9 cellular contexts compared by ENCODE assay signal in the genomic region with DNA sequence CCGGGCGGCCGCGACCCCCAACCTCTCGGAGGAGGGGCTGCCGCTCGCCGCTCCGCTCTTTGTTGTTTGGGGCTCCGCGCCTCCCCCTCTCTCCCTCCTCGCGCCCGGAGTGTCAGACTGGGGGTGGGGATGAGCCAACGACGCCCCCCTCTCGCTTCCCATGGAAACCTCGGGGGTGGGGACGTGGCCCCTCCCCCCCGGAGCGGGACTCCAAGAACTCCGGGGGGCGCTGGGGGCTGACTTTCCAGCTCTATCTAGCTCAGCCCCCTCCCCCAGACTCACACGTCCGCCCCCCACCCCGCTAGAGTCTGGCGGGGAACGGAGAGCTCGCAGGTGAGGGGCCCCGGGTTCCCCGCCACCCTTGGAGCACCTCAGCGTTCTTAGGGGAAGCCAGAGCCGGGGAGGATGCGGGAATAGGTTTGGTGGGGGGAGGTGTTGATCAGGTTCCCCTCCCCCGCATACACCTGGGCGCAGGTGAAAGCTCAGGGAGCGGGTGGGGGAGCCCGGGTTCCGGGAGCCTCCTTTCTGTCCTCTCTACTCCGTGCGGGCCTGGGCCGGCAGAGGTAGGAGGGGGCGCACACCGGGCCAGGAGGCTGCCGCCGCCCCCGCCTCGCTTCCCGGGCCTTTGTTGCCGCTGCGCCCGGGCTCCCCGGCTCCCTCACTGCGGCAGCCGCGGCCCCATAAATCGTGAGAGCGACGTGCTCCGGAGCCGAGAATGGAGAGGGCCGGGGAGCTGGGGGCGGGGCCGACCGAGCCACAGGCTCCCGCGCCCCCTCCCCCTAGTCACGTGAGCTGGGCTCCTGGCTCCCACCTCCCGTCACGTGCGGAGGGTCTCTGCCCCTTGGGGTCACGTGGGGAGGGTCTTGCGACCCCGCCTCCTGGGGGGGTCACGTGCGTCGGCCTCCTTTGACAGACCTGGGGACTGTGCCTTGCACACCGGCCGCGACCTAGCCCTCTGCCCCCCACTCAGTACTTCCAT. TPM values are rescaled to one million over a fixed set of nuclear protein-coding genes. Genes with fewer than 3 reads are reported as not detected.
DNase-seq lines count a peak whose midpoint lies in the region; ATAC-seq, FAIRE-seq and TF ChIP-seq lines count a peak whose summit lies in the region.
"Had no signal": no experiment of that assay in that cellular context is flagged by ENCODE, and none has a peak within 500 bp of the region (broad histone marks: within the 10 kb centered on the region; RNA-seq: fewer than 3 reads in every experiment).

No MANE protein-coding gene starts in this region.

- CTCF ChIA-PET in A549 (lab: Yijun Ruan, JAX) = interaction anchor here (0.6 to 17.9 kb wide), 7 partner anchors 10 to 521 kb away, joined by 3 to 319 read pairs (median 4); partner anchors contain the start of genes ADAM15, EFNA4 and KRTCAP2
- CTCF ChIA-PET in HEK293 (lab: Yijun Ruan, JAX) = interaction anchor here (0.6 to 2.2 kb wide), 13 partner anchors 9 to 603 kb away, joined by 3 to 13 read pairs (median 4); partner anchors contain the start of gene ADAM15

- POLR2A ChIA-PET in A549 (lab: Yijun Ruan, JAX) (interaction anchor here (0.5 to 1.0 kb wide), 2 partner anchors 93 to 107 kb away, joined by 3 to 4 read pairs; partner anchors contain the start of gene KRTCAP2), HEK293 (lab: Yijun Ruan, JAX) (interaction anchor here (0.9 to 2.1 kb wide), 5 partner anchors 10 to 48 kb away, joined by 3 to 6 read pairs (median 5); partner anchors contain the start of genes ADAM15 and EFNA4)

- WGBS in A549 (ENCODE audit: missing lambda C conversion rate) = 12% methylated on average over 15 of the region's 80 CpGs

- H3K9me3 ChIP-seq in A549 (no peaks in the 10 kb centered on the region), HEK293 (ENCODE audit: control insufficient read depth, insufficient read depth, low read depth, low read length) (no peaks in the 10 kb centered on the region), Peyer's patch (no peaks in the 10 kb centered on the region), endocrine pancreas (ENCODE audit: control insufficient read depth, low read length) (no peaks in the 10 kb centered on the region), gastrocnemius medialis (no peaks in the 10 kb centered on the region)

- in situ Hi-C loops in gastrocnemius medialis (cut with MboI; ENCODE audit: low sequenced_read_pairs in 4 of 4) = no loop called here

- H3K9ac ChIP-seq in endocrine pancreas (ENCODE audit: control insufficient read depth, insufficient read depth, low read length) = no peak overlapping the region

- DNase-seq in A549 (ENCODE audit: low read depth in 1 of 2, low spot score in 1 of 2) (no peak), Peyer's patch (peak in 2 of 3 donors; percentile 31 to 57), gastrocnemius medialis (no peak), activated gamma-delta T cell (lab: John Stamatoyannopoulos, UW) (no peak)

- H3K4me3 ChIP-seq in A549 (peak overlapping the region; percentile 55), HEK293 (ENCODE audit: low read depth, low read length) (peak overlapping the region; percentile 44), Peyer's patch (peak overlapping the region in 3 of 4 donors; percentile 48 to 64 (median 54)), endocrine pancreas (ENCODE audit: control insufficient read depth, insufficient read depth, low read length) (peak overlapping the region; percentile 14), gastrocnemius medialis (peak overlapping the region in 3 of 4 donors; percentile 34 to 68 (median 46))

- ATAC-seq in A549 = no peak
- no peak for ATAC-seq in gastrocnemius medialis
- no peak for ATAC-seq in HG03354 (IDR thresholded peaks at IDR 0.05; ENCODE audit: poor library complexity, severe bottlenecking, unreplicated experiment)
- ATAC-seq in GM21529 (IDR thresholded peaks at IDR 0.05; ENCODE audit: unreplicated experiment) = no peak

- intact Hi-C loops in gastrocnemius medialis (cut with DNase I; ENCODE audit: low total_unique reads) = no loop called here

- H3K27ac ChIP-seq in A549 (peak overlapping the region in 1 of 2 experiments; percentile 43; a peak in 3 of 6 replicates), HEK293 (ENCODE audit: extremely low read depth, low read depth, low read length) (peak overlapping the region; percentile 43; the same call in 1 of the 2 replicates), Peyer's patch (no peak overlapping the region), gastrocnemius medialis (no peak overlapping the region)

- TF ChIP-seq POLR2A in A549 (IDR thresholded peaks at IDR 0.05; ENCODE audit: low read length) (no peak), Peyer's patch (IDR thresholded peaks at IDR 0.05) (no peak), gastrocnemius medialis (IDR thresholded peaks at IDR 0.05) (no peak)

- TF ChIP-seq RAD21 in A549 (conservative IDR thresholded peaks at IDR 0.05 in 1 of 2, IDR thresholded peaks at IDR 0.05 in 1 of 2) = no peak

- TF ChIP-seq EP300 in A549 (IDR thresholded peaks at IDR 0.05) = no peak

- FAIRE-seq in A549 (lab: Jason Lieb, UNC) = no peak

- H3K4me1 ChIP-seq in A549 (peaks cover 52% of the 10 kb centered on the region), HEK293 (ENCODE audit: control insufficient read depth, insufficient read depth, low read length) (peaks cover 7% of the 10 kb centered on the region; the same call in 1 of the 2 replicates), Peyer's patch (peaks cover 23 to 67% (median 44%) of the 10 kb centered on the region in 4 donors), endocrine pancreas (ENCODE audit: control insufficient read depth, insufficient read depth, low read length) (no peaks in the 10 kb centered on the region), gastrocnemius medialis (peaks cover 43 to 47% of the 10 kb centered on the region in 2 donors)

- H3K36me3 ChIP-seq in HEK293 (ENCODE audit: control insufficient read depth in 2 of 2, insufficient read depth in 1 of 2, low read length in 2 of 2) (no peaks in the 10 kb centered on the region), Peyer's patch (no peaks in the 10 kb centered on the region), endocrine pancreas (ENCODE audit: control insufficient read depth, insufficient read depth, low read length) (no peaks in the 10 kb centered on the region), gastrocnemius medialis (no peaks in the 10 kb centered on the region)

- H3K4me2 ChIP-seq in A549 = peak overlapping the region; percentile 99

- H3K27me3 ChIP-seq in Peyer's patch (peaks cover 0 to 47% of the 10 kb centered on the region in 2 donors), endocrine pancreas (ENCODE audit: control insufficient read depth, insufficient read depth, low read length) (peaks cover 9% of the 10 kb centered on the region), gastrocnemius medialis (peaks cover 51 to 56% (median 54%) of the 10 kb centered on the region in 3 donors)

- TF ChIP-seq CTCF in A549 (IDR thresholded peaks at IDR 0.05) = no peak
- TF ChIP-seq CTCF in HEK293 (tag by site-specific recombination; IDR thresholded peaks at IDR 0.05) = no peak
- TF ChIP-seq CTCF in Peyer's patch (IDR thresholded peaks at IDR 0.05) = no peak
- no peak for TF ChIP-seq CTCF in gastrocnemius medialis (IDR thresholded peaks at IDR 0.05 in 4 of 5, conservative IDR thresholded peaks at IDR 0.05 in 1 of 5)

TF ChIP-seq in A549, 52 proteins besides CTCF, POLR2A, EP300 and RAD21 (continues in another document):
- TF ChIP-seq TFCP2L1 (CRISPR knock-in tag; IDR thresholded peaks at IDR 0.05) = no peak
- no peak for TF ChIP-seq MAZ (IDR thresholded peaks at IDR 0.05; ENCODE audit: borderline replicate concordance, low read depth, low read length)

TF ChIP-seq in HEK293, 187 proteins besides CTCF, POLR2A, EP300 and RAD21 (continues in another document):
- 0 out of 2 replicates have a peak, but pooled peaks have one; percentile 21 for TF ChIP-seq ZNF660 (tag by site-specific recombination; IDR thresholded peaks at IDR 0.05)

RNA-seq across cellular contexts. Expression of gene EFNA3, which starts 1.9 kb away (rescaled TPM):
- 1.9 and 2.6 TPM in 2 replicates for polyA plus RNA-seq in A549 (2011; rRNA removed)
- 2.6 and 3.0 TPM in 2 replicates for polyA plus RNA-seq in A549 (2012; cell fraction: cytosol; rRNA removed)
- 2.7 and 3.3 TPM in 2 replicates for polyA plus RNA-seq in A549 (2012; cell fraction: nucleus; rRNA removed)
- 2.0 to 3.2 TPM (median 2.7 TPM) in 3 replicates for polyA plus RNA-seq in A549 (2017; fragmentation: RNase III; extraction: RNeasy Plus Mini Kit Qiagen cat#74134 plus additional on column Dnase treatment)
- 2.6 and 4.0 TPM in 2 replicates for polyA minus RNA-seq in A549 (2011; rRNA and poly(A)+ RNA removed)
- 1 to 10 TPM; 2.3 to 8.7 (median 5.3) TPM for total RNA-seq in Peyer's patch
- 1 to 10 TPM in 2 of 4 donors, under 1 TPM in 1, not detected in 1; 0.55 to 1.8 (median 1.6) TPM for total RNA-seq in gastrocnemius medialis

RNA-seq across cellular contexts. Expression of gene EFNA4, which starts 17.0 kb away (rescaled TPM):
- 3.1 and 4.9 TPM in 2 replicates for polyA plus RNA-seq in A549 (2011; rRNA removed)
- polyA plus RNA-seq in A549 (2012; cell fraction: cytosol; rRNA removed) = 5.3 and 7.4 TPM in 2 replicates
- 6.7 and 7.0 TPM in 2 replicates for polyA plus RNA-seq in A549 (2012; cell fraction: nucleus; rRNA removed)
- polyA plus RNA-seq in A549 (2017; fragmentation: RNase III; extraction: RNeasy Plus Mini Kit Qiagen cat#74134 plus additional on column Dnase treatment) = 6.1 to 8.7 TPM (median 7.5 TPM) in 3 replicates
- 4.5 and 5.9 TPM in 2 replicates for polyA minus RNA-seq in A549 (2011; rRNA and poly(A)+ RNA removed)
- 10 to 100 TPM in 3 of 4 donors, 1 to 10 TPM in 1; 2.5 to 39.6 (median 18.2) TPM for total RNA-seq in Peyer's patch
- total RNA-seq in gastrocnemius medialis = under 1 TPM; 0.41 to 0.87 (median 0.80) TPM

RNA-seq across cellular contexts. Expression of gene ADAM15, which starts 29.4 kb away (rescaled TPM):
- polyA plus RNA-seq in A549 (2011; rRNA removed) (25.6 and 33.6 TPM in 2 replicates), A549 (2017; fragmentation: RNase III; extraction: RNeasy Plus Mini Kit Qiagen cat#74134 plus additional on column Dnase treatment) (33.0 to 35.2 TPM (median 34.2 TPM) in 3 replicates)
- 48.4 and 71.3 TPM in 2 replicates for polyA plus RNA-seq in A549 (2012; cell fraction: cytosol; rRNA removed)
- 165 and 205 TPM in 2 replicates for polyA plus RNA-seq in A549 (2012; cell fraction: nucleus; rRNA removed)
- polyA minus RNA-seq in A549 (2011; rRNA and poly(A)+ RNA removed) = 66.5 and 71.0 TPM in 2 replicates
- total RNA-seq in Peyer's patch (100 to 1,000 TPM; 111 to 191 (median 126) TPM), gastrocnemius medialis (10 to 100 TPM; 30.3 to 42.8 (median 36.9) TPM)

RNA-seq across cellular contexts. Expression of gene DCST1, which starts 46.9 kb away (rescaled TPM):
- 0.06 TPM in 1 of 2 replicates, not detected in the other for polyA plus RNA-seq in A549 (2011; rRNA removed)
- 0.03 and 0.04 TPM in 2 replicates for polyA plus RNA-seq in A549 (2012; cell fraction: cytosol; rRNA removed)
- polyA plus RNA-seq in A549 (2012; cell fraction: nucleus; rRNA removed) = 0.08 TPM in 1 of 2 replicates, not detected in the other
- not detected in 3 replicates for polyA plus RNA-seq in A549 (2017; fragmentation: RNase III; extraction: RNeasy Plus Mini Kit Qiagen cat#74134 plus additional on column Dnase treatment)
- polyA minus RNA-seq in A549 (2011; rRNA and poly(A)+ RNA removed) = 0.25 TPM in 1 of 2 replicates, not detected in the other
- 1 to 10 TPM in 1 of 4 donors, under 1 TPM in 1, not detected in 2; 0.88 to 2.7 TPM for total RNA-seq in Peyer's patch
- under 1 TPM in 2 of 4 donors, not detected in 2; 0.13 to 0.35 TPM for total RNA-seq in gastrocnemius medialis
- polyA plus RNA-seq: adipose tissue had no signal

RNA-seq across cellular contexts. Expression of gene DCST2, which starts 47.0 kb away (rescaled TPM):
- polyA plus RNA-seq in A549 (2011; rRNA removed) = 1.0 and 1.5 TPM in 2 replicates
- 0.63 and 0.76 TPM in 2 replicates for polyA plus RNA-seq in A549 (2012; cell fraction: cytosol; rRNA removed)
- polyA plus RNA-seq in A549 (2012; cell fraction: nucleus; rRNA removed) = 6.2 and 11.1 TPM in 2 replicates
- polyA plus RNA-seq in A549 (2017; fragmentation: RNase III; extraction: RNeasy Plus Mini Kit Qiagen cat#74134 plus additional on column Dnase treatment) = 0.23 to 0.46 TPM (median 0.43 TPM) in 3 replicates
- 0.73 and 0.83 TPM in 2 replicates for polyA minus RNA-seq in A549 (2011; rRNA and poly(A)+ RNA removed)
- total RNA-seq in Peyer's patch = 10 to 100 TPM in 1 of 4 donors, 1 to 10 TPM in 3; 1.7 to 12.5 (median 5.3) TPM
- not detected for total RNA-seq in gastrocnemius medialis

Comparison
In these comparisons a context has a peak if more than half of its experiments do, and no peak if none do; other contexts are left out.
1. DNase-seq: peak in Peyer's patch (2 of 3); none in A549 (0 of 2), gastrocnemius medialis (0 of 2) and activated gamma-delta T cell (single experiment).
2. Peak in every context shown above with its lines, with median percentiles within 50 percentile points of each other: H3K4me3 ChIP-seq.